In the genomic region with DNA sequence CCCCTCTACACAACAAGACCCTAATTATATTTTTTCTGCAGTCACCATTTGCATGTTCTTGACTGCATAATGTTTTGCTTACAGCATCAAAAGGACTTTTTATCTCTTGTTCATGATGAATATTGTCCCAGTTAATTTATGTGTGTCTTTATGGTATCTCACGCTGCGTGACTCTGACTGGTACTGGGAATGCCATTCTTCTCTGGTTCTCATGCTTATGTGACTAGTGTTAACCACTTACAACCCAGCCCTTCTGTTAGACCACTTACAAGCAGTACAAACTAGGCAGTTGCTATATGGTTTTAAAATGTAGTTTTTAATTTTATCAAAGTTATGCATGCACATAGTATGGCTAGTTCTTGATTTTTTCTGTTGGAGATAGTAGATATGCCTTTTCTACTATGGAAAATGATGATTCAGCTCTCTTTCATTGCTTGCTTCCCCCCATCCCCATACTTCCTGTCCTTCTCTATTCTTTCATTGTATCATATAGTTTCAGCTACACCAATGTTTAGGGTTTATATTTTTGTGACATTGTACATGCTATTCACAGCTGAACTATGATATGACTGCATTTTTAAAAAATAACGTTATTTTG, we compare ENCODE assay signal across 1 cellular context.
TF ChIP-seq lines count a peak whose summit lies in the region.

No MANE protein-coding gene starts in this region.

TF ChIP-seq in H1, 55 proteins besides CTCF, POLR2A, EP300 and RAD21:
- TF ChIP-seq MAFK (IDR thresholded peaks at IDR 0.05; ENCODE audit: low read depth, low read length) (peak; percentile 56), CHD2 (IDR thresholded peaks at IDR 0.05; ENCODE audit: low read length) (no peak)
TF ChIP-seq in H1: peak in this region for 1.
